1 cellular context compared by ENCODE assay signal in genomic region chr12:1566449-1567135, GRCh38.
TF ChIP-seq lines count a peak whose summit lies in the region.

No MANE protein-coding gene starts in this region.

TF ChIP-seq in H1, 55 proteins besides CTCF, POLR2A, EP300 and RAD21 (continued from another document):
- no peak for TF ChIP-seq KDM4A (IDR thresholded peaks at IDR 0.05; ENCODE audit: low read depth, low read length, severe bottlenecking)
